ENCODE assay signal across 23 cellular contexts in the genomic region with DNA sequence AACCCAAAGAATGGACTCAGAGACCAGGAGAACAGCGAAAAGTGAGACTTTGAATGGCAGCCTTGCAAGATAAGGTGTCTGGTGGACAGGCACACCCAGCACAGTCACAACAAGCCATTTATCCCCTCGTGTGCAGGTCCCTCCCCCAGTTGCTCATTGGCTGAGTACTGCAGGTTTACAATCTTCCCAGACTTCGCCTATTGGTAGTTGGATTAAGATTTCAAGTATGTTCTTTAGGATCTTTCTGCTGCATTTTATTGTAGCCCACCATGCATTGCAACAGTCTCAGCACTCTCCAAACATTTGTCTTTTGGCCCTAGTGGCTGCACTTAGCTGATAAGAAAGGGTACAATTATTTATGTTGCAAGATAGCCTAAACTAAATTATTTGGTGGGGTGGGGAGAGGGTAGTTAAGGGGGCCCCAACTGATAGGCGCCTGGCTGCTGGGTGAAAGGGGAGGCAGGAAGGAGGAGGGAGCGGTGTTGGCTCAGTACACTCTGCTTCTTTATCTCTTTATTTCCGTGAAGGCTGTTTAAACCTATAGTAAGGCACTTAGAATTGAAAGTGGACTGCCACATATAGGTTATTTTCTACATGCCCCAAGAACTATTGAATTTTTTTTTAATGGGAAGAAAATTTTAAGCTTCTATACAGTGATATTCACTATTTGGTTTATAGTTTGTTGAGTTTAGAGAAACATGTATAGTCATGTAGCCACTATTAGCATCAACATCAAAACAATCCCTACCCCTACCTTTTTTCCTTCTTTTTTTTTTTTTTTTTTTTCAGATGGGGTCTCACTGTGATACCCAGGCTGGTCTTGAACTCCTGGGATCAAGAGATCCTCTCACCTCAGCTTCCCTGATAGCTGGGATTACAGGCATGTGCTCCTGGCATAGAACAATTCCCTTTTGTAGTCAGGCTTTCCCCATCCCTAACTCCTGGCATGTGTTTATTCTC. TPM values are rescaled to one million over a fixed set of nuclear protein-coding genes. Genes with fewer than 3 reads are reported as not detected.
A peak's percentile ranks its signal among the peaks of the same experiment; 100 is the strongest.
DNase-seq lines count a peak whose midpoint lies in the region; ATAC-seq and TF ChIP-seq lines count a peak whose summit lies in the region.
"Had no signal": no experiment of that assay in that cellular context is flagged by ENCODE, and none has a peak within 500 bp of the region (broad histone marks: within the 10 kb centered on the region; RNA-seq: fewer than 3 reads in every experiment).

No MANE protein-coding gene starts in this region.

- H3K4me1 Mint-ChIP-seq in progenitor cell of endocrine pancreas (ENCODE audit: low read depth): peaks cover 43% of the 10 kb centered on the region
- H3K4me1 Mint-ChIP-seq: activated CD4-positive, alpha-beta memory T cell treated with anti-CD3 and anti-CD28 coated beads, Interleukin-2, amount 10 ng/mL, durations not matched to agents 7 days and 5 days had no signal

- ATAC-seq in HG02571 (IDR thresholded peaks at IDR 0.05; ENCODE audit: unreplicated experiment): no peak
- ATAC-seq: esophagus mucosa; stimulated activated memory B cell treated with anti-CD40 and anti-IgM and Interleukin-4, amounts not matched to agents 10 μg/mL and 1 μg/mL and 100 μg/mL, for 72 hours had no signal

- peak overlapping the region; percentile 1 for H3K4me3 Mint-ChIP-seq in progenitor cell of endocrine pancreas (ENCODE audit: low read depth)
- H3K4me3 Mint-ChIP-seq: activated CD4-positive, alpha-beta memory T cell treated with anti-CD3 and anti-CD28 coated beads, Interleukin-2, amount 10 ng/mL, durations not matched to agents 7 days and 5 days; activated naive CD4-positive, alpha-beta T cell treated with anti-CD3 and anti-CD28 coated beads for 36 hours; stimulated activated memory B cell treated with anti-CD40 and anti-IgM and Interleukin-4, amounts not matched to agents 10 μg/mL and 1 μg/mL and 100 μg/mL, for 72 hours had no signal

- H3K27ac Mint-ChIP-seq in progenitor cell of endocrine pancreas: peak overlapping the region; percentile 91
- H3K27ac Mint-ChIP-seq: activated CD4-positive, alpha-beta memory T cell treated with anti-CD3 and anti-CD28 coated beads, Interleukin-2, amount 10 ng/mL, durations not matched to agents 7 days and 5 days; activated naive CD4-positive, alpha-beta T cell treated with anti-CD3 and anti-CD28 coated beads for 36 hours; stimulated activated memory B cell treated with anti-CD40 and anti-IgM and Interleukin-4, amounts not matched to agents 10 μg/mL and 1 μg/mL and 100 μg/mL, for 72 hours had no signal

- peak; percentile 8 for DNase-seq in ELF-1 (ENCODE audit: low read depth, low spot score)
- peak; percentile 16 for DNase-seq in KBM-7
- peak; percentile 7 for DNase-seq in fibroblast of pulmonary artery (ENCODE audit: low read depth)
- DNase-seq in progenitor cell of endocrine pancreas (ENCODE audit: low spot score, unreplicated experiment): peak; percentile 13
- no peak for DNase-seq in amniotic stem cell (lab: John Stamatoyannopoulos, UW)
- DNase-seq in NCI-H1092 (lab: John Stamatoyannopoulos, UW): no peak
- DNase-seq: activated CD4-positive, alpha-beta memory T cell treated with anti-CD3 and anti-CD28 coated beads, Interleukin-2, amount 10 ng/mL, durations not matched to agents 7 days and 5 days; activated naive CD4-positive, alpha-beta T cell treated with anti-CD3 and anti-CD28 coated beads for 36 hours; activated T-cell treated with anti-CD3 and anti-CD28 coated beads, Interleukin-2, amount 50 U/mL, for 1 hour; aorta; DMS153; effector CD4-positive, alpha-beta T cell; left ventricle myocardium inferior; NCI-H1105; NCI-H2081 treated with DMSO at 0.1 percent for 48 hours; NCI-H524 treated with DMSO at 0.1 percent for 48 hours; right lobe of liver; SHP77; T-helper 1 cell had no signal

- TF ChIP-seq CTCF in fibroblast of pulmonary artery (IDR thresholded peaks at IDR 0.05; ENCODE audit: low read length, missing control alignments) (no peak), progenitor cell of endocrine pancreas (IDR thresholded peaks at IDR 0.05; ENCODE audit: unreplicated experiment) (no peak)

- in situ Hi-C loops in KBM-7 (cut with MboI; ENCODE audit: low pct_unique_long_range_greater_than_20kb, low sequenced_read_pairs): no loop called here

- H3K9me3 Mint-ChIP-seq in progenitor cell of endocrine pancreas (ENCODE audit: low read depth): no peaks in the 10 kb centered on the region
- H3K9me3 Mint-ChIP-seq: activated CD4-positive, alpha-beta memory T cell treated with anti-CD3 and anti-CD28 coated beads, Interleukin-2, amount 10 ng/mL, durations not matched to agents 7 days and 5 days; activated naive CD4-positive, alpha-beta T cell treated with anti-CD3 and anti-CD28 coated beads for 36 hours; stimulated activated memory B cell treated with anti-CD40 and anti-IgM and Interleukin-4, amounts not matched to agents 10 μg/mL and 1 μg/mL and 100 μg/mL, for 72 hours had no signal

- peaks cover 2% of the 10 kb centered on the region for H3K36me3 Mint-ChIP-seq in progenitor cell of endocrine pancreas (ENCODE audit: insufficient read depth)

- no peak overlapping the region for H3K4me3 ChIP-seq in fibroblast of pulmonary artery (replicated peaks; ENCODE audit: low read depth, low read length)
- H3K4me3 ChIP-seq: HAP-1, left ventricle myocardium inferior, right lobe of liver had no signal

- H3K27me3 Mint-ChIP-seq in progenitor cell of endocrine pancreas: no peaks in the 10 kb centered on the region
- H3K27me3 Mint-ChIP-seq: activated CD4-positive, alpha-beta memory T cell treated with anti-CD3 and anti-CD28 coated beads, Interleukin-2, amount 10 ng/mL, durations not matched to agents 7 days and 5 days; stimulated activated memory B cell treated with anti-CD40 and anti-IgM and Interleukin-4, amounts not matched to agents 10 μg/mL and 1 μg/mL and 100 μg/mL, for 72 hours had no signal

RNA-seq across cellular contexts. Expression of gene GUSB, which starts 54.2 kb away (rescaled TPM):
- 53.9 and 60.8 TPM in 2 replicates for total RNA-seq in progenitor cell of endocrine pancreas

RNA-seq across cellular contexts. Expression of gene VKORC1L1, which starts 54.9 kb away (rescaled TPM):
- total RNA-seq in progenitor cell of endocrine pancreas: 25.0 and 28.9 TPM in 2 replicates

Comparison
In these comparisons a context has a peak if more than half of its experiments do, and no peak if none do; other contexts are left out.
1. DNase-seq: peak in ELF-1 (single experiment), KBM-7 (single experiment), fibroblast of pulmonary artery (single experiment) and progenitor cell of endocrine pancreas (single experiment); none in amniotic stem cell (single experiment) and NCI-H1092 (single experiment).